ENCODE assay signal across 18 cellular contexts in genomic region chr1:42320689-42321088, GRCh38. TPM values are rescaled to one million over a fixed set of nuclear protein-coding genes. Genes with fewer than 3 reads are reported as not detected.
DNase-seq lines count a peak whose midpoint lies in the region; ATAC-seq and TF ChIP-seq lines count a peak whose summit lies in the region.
"Had no signal": no experiment of that assay in that cellular context is flagged by ENCODE, and none has a peak within 500 bp of the region (broad histone marks: within the 10 kb centered on the region; RNA-seq: fewer than 3 reads in every experiment).

No MANE protein-coding gene starts in this region.

- peaks cover 10% of the 10 kb centered on the region for H3K36me3 Mint-ChIP-seq in activated naive CD8-positive, alpha-beta T cell treated with anti-CD3 and anti-CD28 coated beads, Interleukin-2, amount 10 ng/mL, durations not matched to agents 7 days and 5 days
- no peaks in the 10 kb centered on the region for H3K36me3 Mint-ChIP-seq in mesothelial cell of epicardium

- H3K27me3 Mint-ChIP-seq in activated naive CD8-positive, alpha-beta T cell treated with anti-CD3 and anti-CD28 coated beads, Interleukin-2, amount 10 ng/mL, durations not matched to agents 7 days and 5 days, result no peaks in the 10 kb centered on the region
- no peaks in the 10 kb centered on the region for H3K27me3 Mint-ChIP-seq in mesothelial cell of epicardium (ENCODE audit: low read depth)
- H3K27me3 Mint-ChIP-seq: stimulated activated naive B cell treated with anti-CD40 and anti-IgM and Interleukin-4, amounts not matched to agents 10 μg/mL and 1 μg/mL and 100 μg/mL, for 72 hours had no signal

- peak overlapping the region; percentile 14 to 81 (median 70) for H3K27ac ChIP-seq in heart left ventricle
- H3K27ac ChIP-seq: adrenal gland, WERI-Rb-1 had no signal

- peak overlapping the region in 3 of 12 donors; percentile 0 to 4 (median 0) for H3K4me3 ChIP-seq in heart left ventricle
- H3K4me3 ChIP-seq: adrenal gland, spleen had no signal

- H3K9me3 ChIP-seq in heart left ventricle, result no peaks in the 10 kb centered on the region
- H3K9me3 ChIP-seq: adrenal gland, spleen had no signal

- no peaks in the 10 kb centered on the region for H3K9me3 Mint-ChIP-seq in activated naive CD8-positive, alpha-beta T cell treated with anti-CD3 and anti-CD28 coated beads, Interleukin-2, amount 10 ng/mL, durations not matched to agents 7 days and 5 days
- H3K9me3 Mint-ChIP-seq in mesothelial cell of epicardium, result no peaks in the 10 kb centered on the region
- H3K9me3 Mint-ChIP-seq: stimulated activated naive B cell treated with anti-CD40 and anti-IgM and Interleukin-4, amounts not matched to agents 10 μg/mL and 1 μg/mL and 100 μg/mL, for 72 hours had no signal

- no peak for TF ChIP-seq CTCF in heart left ventricle (IDR thresholded peaks at IDR 0.05)
- no peak for TF ChIP-seq CTCF in mesothelial cell of epicardium (IDR thresholded peaks at IDR 0.05; ENCODE audit: unreplicated experiment)

- H3K36me3 ChIP-seq in heart left ventricle, result no peaks in the 10 kb centered on the region
- H3K36me3 ChIP-seq: adrenal gland, spleen had no signal

- DNase-seq in heart left ventricle, result no peak
- no peak for DNase-seq in cardiac septum (ENCODE audit: low spot score)
- no peak for DNase-seq in activated naive CD8-positive, alpha-beta T cell treated with anti-CD3 and anti-CD28 coated beads, Interleukin-2, amount 10 ng/mL, durations not matched to agents 7 days and 5 days
- DNase-seq in mesothelial cell of epicardium (ENCODE audit: low spot score in 2 of 2, unreplicated experiment in 2 of 2), result no peak
- DNase-seq in middle frontal gyrus (ENCODE audit: extremely low spot score, low spot score), result no peak
- DNase-seq in cerebellum (ENCODE audit: low spot score), result no peak
- DNase-seq: activated CD8-positive, alpha-beta memory T cell treated with anti-CD3 and anti-CD28 coated beads, Interleukin-2, amount 50 U/mL, for 4 hours; adrenal gland; AML-193; midbrain; NCI-H1092 treated with DMSO at 0.1 percent for 48 hours; NCI-H2171 treated with DMSO at 0.1 percent for 48 hours; spleen; stimulated activated naive B cell treated with anti-CD40 and anti-IgM and Interleukin-4, amounts not matched to agents 10 μg/mL and 1 μg/mL and 100 μg/mL, for 72 hours; WERI-Rb-1 had no signal

- TF ChIP-seq POLR2A in heart left ventricle (IDR thresholded peaks at IDR 0.05), result no peak

- H3K4me3 Mint-ChIP-seq in activated naive CD8-positive, alpha-beta T cell treated with anti-CD3 and anti-CD28 coated beads, Interleukin-2, amount 10 ng/mL, durations not matched to agents 7 days and 5 days, result no peak overlapping the region
- H3K4me3 Mint-ChIP-seq in mesothelial cell of epicardium, result no peak overlapping the region

- H3K27ac Mint-ChIP-seq in activated naive CD8-positive, alpha-beta T cell treated with anti-CD3 and anti-CD28 coated beads, Interleukin-2, amount 10 ng/mL, durations not matched to agents 7 days and 5 days, result peak overlapping the region; percentile 53
- peak overlapping the region; percentile 64 for H3K27ac Mint-ChIP-seq in mesothelial cell of epicardium

- 39 to 43% (median 40%) methylated on average over 2 of the region's 2 CpGs for WGBS in heart left ventricle, 4 donors

- H3K27me3 ChIP-seq in heart left ventricle, result no peaks in the 10 kb centered on the region
- H3K27me3 ChIP-seq: adrenal gland, spleen had no signal

- peaks cover 9 to 94% (median 71%) of the 10 kb centered on the region in 12 donors for H3K4me1 ChIP-seq in heart left ventricle

- POLR2A ChIA-PET in activated naive CD8-positive, alpha-beta T cell treated with anti-CD3 and anti-CD28 coated beads, Interleukin-2, amount 10 ng/mL, durations not matched to agents 7 days and 5 days (lab: Charles Lee), result interaction anchor here (0.7 kb wide), 1 partner anchor 13 kb away, joined by 4 read pairs; no protein-coding TSS in a partner anchor

- intact Hi-C loops in heart left ventricle (cut with DNase I), result loop anchor here in 1 of 10 donors (5.0 kb wide), 1 partner anchor 143 kb away; no protein-coding TSS in a partner anchor
- intact Hi-C loops in cardiac septum (cut with DNase I), result loop anchor here (2.0 kb wide), 1 partner anchor 14 kb away; the partner anchor contains the start of gene FOXJ3

- H3K4me1 Mint-ChIP-seq in activated naive CD8-positive, alpha-beta T cell treated with anti-CD3 and anti-CD28 coated beads, Interleukin-2, amount 10 ng/mL, durations not matched to agents 7 days and 5 days, result peaks cover 41% of the 10 kb centered on the region
- H3K4me1 Mint-ChIP-seq in mesothelial cell of epicardium, result peaks cover 44% of the 10 kb centered on the region

- ATAC-seq in heart left ventricle, result peak in 3 of 4 donors; percentile 56 to 65 (median 62)
- ATAC-seq in activated naive CD8-positive, alpha-beta T cell treated with anti-CD3 and anti-CD28 coated beads, Interleukin-2, amount 10 ng/mL, durations not matched to agents 7 days and 5 days (ENCODE audit: low read depth), result no peak
- ATAC-seq in GM21786 (IDR thresholded peaks at IDR 0.05; ENCODE audit: unreplicated experiment), result no peak
- ATAC-seq: stimulated activated naive B cell treated with anti-CD40 and anti-IgM and Interleukin-4, amounts not matched to agents 10 μg/mL and 1 μg/mL and 100 μg/mL, for 72 hours had no signal

RNA-seq across cellular contexts. Expression of gene FOXJ3, which starts 14.3 kb away (rescaled TPM):
- total RNA-seq in heart left ventricle (10 to 100 TPM; 33.4 to 48.8 (median 42.3) TPM), cardiac septum (46.2 TPM), mesothelial cell of epicardium (79.7 to 82.2 TPM (median 81.6 TPM) in 3 replicates), cerebellum (60.8 TPM)
- polyA plus RNA-seq in heart left ventricle, result 10 to 100 TPM; 10.8 to 19.2 TPM
- 10 to 100 TPM; 59.1 to 61.1 TPM for total RNA-seq in activated naive CD8-positive, alpha-beta T cell treated with anti-CD3 and anti-CD28 coated beads, Interleukin-2, amount 10 ng/mL, durations not matched to agents 7 days and 5 days

RNA-seq across cellular contexts. Expression of gene RIMKLA, which starts 59.9 kb away (rescaled TPM):
- total RNA-seq in heart left ventricle (10 to 100 TPM in 3 of 9 donors, 1 to 10 TPM in 6; 6.2 to 15.3 (median 9.4) TPM), cardiac septum (7.6 TPM), mesothelial cell of epicardium (0.20 to 0.31 TPM (median 0.20 TPM) in 3 replicates), cerebellum (10.3 TPM)
- polyA plus RNA-seq in heart left ventricle, result 1 to 10 TPM; 2.3 to 3.4 TPM
- 1 to 10 TPM; 3.6 to 3.7 TPM for total RNA-seq in activated naive CD8-positive, alpha-beta T cell treated with anti-CD3 and anti-CD28 coated beads, Interleukin-2, amount 10 ng/mL, durations not matched to agents 7 days and 5 days
- total RNA-seq: endothelial cell of umbilical vein, osteoblast had no signal

Comparison
In these comparisons a context has a peak if more than half of its experiments do, and no peak if none do; other contexts are left out.
1. ATAC-seq: peak in heart left ventricle (3 of 4); none in activated naive CD8-positive, alpha-beta T cell treated with anti-CD3 and anti-CD28 coated beads, Interleukin-2, amount 10 ng/mL, durations not matched to agents 7 days and 5 days (single experiment) and GM21786 (single experiment).